Comparison of ENCODE assay signal across 9 cellular contexts in genomic region chr1:9315411-9316079, GRCh38. TPM values are rescaled to one million over a fixed set of nuclear protein-coding genes. Genes with fewer than 3 reads are reported as not detected.
DNase-seq lines count a peak whose midpoint lies in the region; ATAC-seq and TF ChIP-seq lines count a peak whose summit lies in the region.
"Had no signal": no experiment of that assay in that cellular context is flagged by ENCODE, and none has a peak within 500 bp of the region (broad histone marks: within the 10 kb centered on the region; RNA-seq: fewer than 3 reads in every experiment).

No MANE protein-coding gene starts in this region.

- no peaks in the 10 kb centered on the region for H3K27me3 ChIP-seq in esophagus squamous epithelium

- peaks cover 0 to 21% (median 0%) of the 10 kb centered on the region in 3 donors for H3K36me3 ChIP-seq in esophagus squamous epithelium

- peak overlapping the region in 1 of 4 donors; percentile 35 for H3K4me3 ChIP-seq in esophagus squamous epithelium

- peaks cover 68 to 100% (median 88%) of the 10 kb centered on the region in 3 donors for H3K4me1 ChIP-seq in esophagus squamous epithelium

- ATAC-seq in HG02981 (IDR thresholded peaks at IDR 0.05; ENCODE audit: unreplicated experiment) = no peak
- ATAC-seq in HG03571 (IDR thresholded peaks at IDR 0.05; ENCODE audit: unreplicated experiment) = no peak
- no peak for ATAC-seq in HG03378 (IDR thresholded peaks at IDR 0.05; ENCODE audit: unreplicated experiment)
- ATAC-seq: naive thymus-derived CD4-positive, alpha-beta T cell had no signal

- TF ChIP-seq CTCF in GM13976 (IDR thresholded peaks at IDR 0.05; ENCODE audit: borderline replicate concordance, control extremely low read depth, extremely low read depth, insufficient read depth, missing control alignments) (no peak), esophagus squamous epithelium (IDR thresholded peaks at IDR 0.05) (no peak)

- DNase-seq in GM13976 (ENCODE audit: low spot score) (peak; percentile 74), esophagus squamous epithelium (lab: John Stamatoyannopoulos, UW) (no peak), A172 (ENCODE audit: low spot score) (no peak)
- peak; percentile 52 to 55 for DNase-seq in activated CD4-positive, alpha-beta T cell treated with anti-CD3 and anti-CD28 coated beads, Interleukin-2, amount 50 U/mL, for 24 hours (ENCODE audit: low read depth in 1 of 2, low spot score in 1 of 2)
- DNase-seq in stimulated activated CD4-positive, alpha-beta T cell treated with anti-CD3 and anti-CD28 coated beads, TNF-alpha, amount 100 ng/mL, for 48 hours (ENCODE audit: low read depth in 3 of 3) = peak; percentile 32 to 58 (median 55)

- peak overlapping the region; percentile 65 to 83 (median 80) for H3K27ac ChIP-seq in esophagus squamous epithelium

- WGBS in esophagus squamous epithelium, 2 donors = 16 to 19% methylated on average over 16 to 17 of the region's 20 CpGs

- no peak for TF ChIP-seq POLR2A in esophagus squamous epithelium (IDR thresholded peaks at IDR 0.05)

- in situ Hi-C loops in GM13976 (cut with MboI; ENCODE audit: low sequenced_read_pairs, unreplicated experiment) = no loop called here

- intact Hi-C loops in esophagus squamous epithelium (cut with DNase I) = no loop called here

- H3K9me3 ChIP-seq in esophagus squamous epithelium = no peaks in the 10 kb centered on the region

RNA-seq across cellular contexts. Expression of gene SPSB1, which starts 22.9 kb away (rescaled TPM):
- total RNA-seq in esophagus squamous epithelium = 10 to 100 TPM; 15.2 to 35.5 (median 25.2) TPM
- total RNA-seq in A172 (2014; rRNA removed; shearing (Covaris generic)) = 8.7 and 15.0 TPM in 2 replicates

Comparison
In these comparisons a context has a peak if more than half of its experiments do, and no peak if none do; other contexts are left out.
1. DNase-seq: peak in GM13976 (single experiment), activated CD4-positive, alpha-beta T cell treated with anti-CD3 and anti-CD28 coated beads, Interleukin-2, amount 50 U/mL, for 24 hours (2 of 2) and stimulated activated CD4-positive, alpha-beta T cell treated with anti-CD3 and anti-CD28 coated beads, TNF-alpha, amount 100 ng/mL, for 48 hours (3 of 3); none in esophagus squamous epithelium (single experiment) and A172 (single experiment).